Comparison of ENCODE assay signal across 1 cellular context in the genomic region with DNA sequence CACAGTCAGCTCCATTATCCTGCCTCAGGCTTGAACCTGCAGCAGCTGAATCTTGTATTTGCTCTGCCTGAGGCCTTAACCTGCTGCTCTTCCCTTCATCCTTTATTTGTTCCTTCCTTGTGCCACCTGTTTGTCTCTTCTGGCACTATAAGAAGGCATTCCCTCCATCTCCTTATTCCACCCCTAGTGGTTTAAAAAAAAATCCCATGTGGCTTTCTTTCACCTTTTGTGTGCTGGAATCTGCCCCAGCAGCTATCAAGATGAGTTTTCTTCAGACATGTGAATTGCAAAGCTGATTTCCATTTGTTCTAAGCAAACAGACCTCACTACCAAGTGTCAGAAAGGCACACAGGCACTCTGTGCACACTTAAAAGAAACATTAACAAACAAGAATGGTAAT.
TF ChIP-seq lines count a peak whose summit lies in the region.

No MANE protein-coding gene starts in this region.

TF ChIP-seq in GM23338, 12 proteins besides CTCF, POLR2A, EP300 and RAD21 (continued from another document):
- TF ChIP-seq, protein P1, sequence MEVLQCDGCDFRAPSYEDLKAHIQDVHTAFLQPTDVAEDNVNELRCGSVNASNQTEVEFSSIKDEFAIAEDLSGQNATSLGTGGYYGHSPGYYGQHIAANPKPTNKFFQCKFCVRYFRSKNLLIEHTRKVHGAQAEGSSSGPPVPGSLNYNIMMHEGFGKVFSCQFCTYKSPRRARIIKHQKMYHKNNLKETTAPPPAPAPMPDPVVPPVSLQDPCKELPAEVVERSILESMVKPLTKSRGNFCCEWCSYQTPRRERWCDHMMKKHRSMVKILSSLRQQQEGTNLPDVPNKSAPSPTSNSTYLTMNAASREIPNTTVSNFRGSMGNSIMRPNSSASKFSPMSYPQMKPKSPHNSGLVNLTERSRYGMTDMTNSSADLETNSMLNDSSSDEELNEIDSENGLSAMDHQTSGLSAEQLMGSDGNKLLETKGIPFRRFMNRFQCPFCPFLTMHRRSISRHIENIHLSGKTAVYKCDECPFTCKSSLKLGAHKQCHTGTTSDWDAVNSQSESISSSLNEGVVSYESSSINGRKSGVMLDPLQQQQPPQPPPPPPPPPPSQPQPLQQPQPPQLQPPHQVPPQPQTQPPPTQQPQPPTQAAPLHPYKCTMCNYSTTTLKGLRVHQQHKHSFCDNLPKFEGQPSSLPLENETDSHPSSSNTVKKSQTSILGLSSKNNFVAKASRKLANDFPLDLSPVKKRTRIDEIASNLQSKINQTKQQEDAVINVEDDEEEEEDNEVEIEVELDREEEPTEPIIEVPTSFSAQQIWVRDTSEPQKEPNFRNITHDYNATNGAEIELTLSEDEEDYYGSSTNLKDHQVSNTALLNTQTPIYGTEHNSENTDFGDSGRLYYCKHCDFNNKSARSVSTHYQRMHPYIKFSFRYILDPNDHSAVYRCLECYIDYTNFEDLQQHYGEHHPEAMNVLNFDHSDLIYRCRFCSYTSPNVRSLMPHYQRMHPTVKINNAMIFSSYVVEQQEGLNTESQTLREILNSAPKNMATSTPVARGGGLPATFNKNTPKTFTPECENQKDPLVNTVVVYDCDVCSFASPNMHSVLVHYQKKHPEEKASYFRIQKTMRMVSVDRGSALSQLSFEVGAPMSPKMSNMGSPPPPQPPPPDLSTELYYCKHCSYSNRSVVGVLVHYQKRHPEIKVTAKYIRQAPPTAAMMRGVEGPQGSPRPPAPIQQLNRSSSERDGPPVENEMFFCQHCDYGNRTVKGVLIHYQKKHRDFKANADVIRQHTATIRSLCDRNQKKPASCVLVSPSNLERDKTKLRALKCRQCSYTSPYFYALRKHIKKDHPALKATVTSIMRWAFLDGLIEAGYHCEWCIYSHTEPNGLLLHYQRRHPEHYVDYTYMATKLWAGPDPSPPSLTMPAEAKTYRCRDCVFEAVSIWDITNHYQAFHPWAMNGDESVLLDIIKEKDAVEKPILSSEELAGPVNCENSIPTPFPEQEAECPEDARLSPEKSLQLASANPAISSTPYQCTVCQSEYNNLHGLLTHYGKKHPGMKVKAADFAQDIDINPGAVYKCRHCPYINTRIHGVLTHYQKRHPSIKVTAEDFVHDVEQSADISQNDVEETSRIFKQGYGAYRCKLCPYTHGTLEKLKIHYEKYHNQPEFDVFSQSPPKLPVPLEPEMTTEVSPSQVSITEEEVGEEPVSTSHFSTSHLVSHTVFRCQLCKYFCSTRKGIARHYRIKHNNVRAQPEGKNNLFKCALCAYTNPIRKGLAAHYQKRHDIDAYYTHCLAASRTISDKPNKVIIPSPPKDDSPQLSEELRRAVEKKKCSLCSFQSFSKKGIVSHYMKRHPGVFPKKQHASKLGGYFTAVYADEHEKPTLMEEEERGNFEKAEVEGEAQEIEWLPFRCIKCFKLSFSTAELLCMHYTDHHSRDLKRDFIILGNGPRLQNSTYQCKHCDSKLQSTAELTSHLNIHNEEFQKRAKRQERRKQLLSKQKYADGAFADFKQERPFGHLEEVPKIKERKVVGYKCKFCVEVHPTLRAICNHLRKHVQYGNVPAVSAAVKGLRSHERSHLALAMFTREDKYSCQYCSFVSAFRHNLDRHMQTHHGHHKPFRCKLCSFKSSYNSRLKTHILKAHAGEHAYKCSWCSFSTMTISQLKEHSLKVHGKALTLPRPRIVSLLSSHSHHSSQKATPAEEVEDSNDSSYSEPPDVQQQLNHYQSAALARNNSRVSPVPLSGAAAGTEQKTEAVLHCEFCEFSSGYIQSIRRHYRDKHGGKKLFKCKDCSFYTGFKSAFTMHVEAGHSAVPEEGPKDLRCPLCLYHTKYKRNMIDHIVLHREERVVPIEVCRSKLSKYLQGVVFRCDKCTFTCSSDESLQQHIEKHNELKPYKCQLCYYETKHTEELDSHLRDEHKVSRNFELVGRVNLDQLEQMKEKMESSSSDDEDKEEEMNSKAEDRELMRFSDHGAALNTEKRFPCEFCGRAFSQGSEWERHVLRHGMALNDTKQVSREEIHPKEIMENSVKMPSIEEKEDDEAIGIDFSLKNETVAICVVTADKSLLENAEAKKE (CRISPR knock-in tag; IDR thresholded peaks at IDR 0.05): no peak
